8 cellular contexts compared by ENCODE assay signal in the genomic region with DNA sequence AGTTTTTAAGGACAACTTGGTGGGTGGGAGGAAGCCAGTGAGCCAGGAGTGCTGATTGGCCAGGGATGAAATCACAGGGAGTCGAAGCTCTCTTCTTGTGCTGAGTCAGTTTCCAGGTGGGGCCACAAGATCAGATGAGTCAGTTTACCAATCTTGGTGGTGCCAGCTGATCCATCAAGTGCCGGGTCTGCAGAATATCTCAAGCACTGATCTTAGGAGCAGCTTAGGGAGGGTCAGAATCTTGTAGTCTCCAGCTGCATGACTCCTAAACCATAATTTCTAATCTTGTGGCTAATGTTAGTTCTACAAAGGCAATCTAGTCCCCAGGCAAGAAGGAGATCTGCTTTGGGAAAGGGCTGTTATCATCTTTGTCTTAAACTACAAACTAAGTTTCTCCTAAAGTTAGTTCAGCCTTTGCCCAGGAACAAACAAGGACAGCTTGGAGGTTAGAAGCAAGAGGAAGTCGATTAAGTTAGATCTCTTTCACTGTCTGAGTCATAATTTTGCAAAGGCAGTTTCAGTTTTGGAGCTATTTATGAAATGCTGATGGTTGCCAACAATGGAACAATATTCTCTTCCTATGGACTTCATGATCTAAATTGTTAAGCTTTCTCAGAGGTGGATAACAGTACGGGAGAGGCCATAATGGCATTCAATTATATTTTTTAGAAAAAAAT. TPM values are rescaled to one million over a fixed set of nuclear protein-coding genes. Genes with fewer than 3 reads are reported as not detected.
A peak's percentile ranks its signal among the peaks of the same experiment; 100 is the strongest.
DNase-seq lines count a peak whose midpoint lies in the region; ATAC-seq and TF ChIP-seq lines count a peak whose summit lies in the region.
"Not testable (repeated sequence)": the region's sequence is repeated elsewhere in the genome, so short reads cannot be mapped to it uniquely, and the experiment has no call there.

No MANE protein-coding gene starts in this region.

- peak; percentile 69 for ATAC-seq in GM21515 (IDR thresholded peaks at IDR 0.05; ENCODE audit: unreplicated experiment)
- peak; percentile 89 for ATAC-seq in HG03135 (IDR thresholded peaks at IDR 0.05; ENCODE audit: unreplicated experiment)
- peak; percentile 86 for ATAC-seq in activated CD8-positive, alpha-beta T cell treated with anti-CD3 and anti-CD28 coated beads for 36 hours
- ATAC-seq in effector memory CD8-positive, alpha-beta T cell (replicated peaks) = peak; percentile 32
- ATAC-seq in stimulated activated effector memory CD8-positive, alpha-beta T cell treated with anti-CD3 and anti-CD28 coated beads, Interleukin-12 subunit alpha, Interleukin-12 subunit beta, amount 100 ng/mL, for 72 hours = peak; percentile 89

- H3K36me3 Mint-ChIP-seq in activated CD8-positive, alpha-beta T cell treated with anti-CD3 and anti-CD28 coated beads for 36 hours (ENCODE audit: low read depth); effector memory CD8-positive, alpha-beta T cell (ENCODE audit: insufficient read depth); mesothelial cell of epicardium; stimulated activated effector memory CD8-positive, alpha-beta T cell treated with anti-CD3 and anti-CD28 coated beads, Interleukin-12 subunit alpha, Interleukin-12 subunit beta, amount 100 ng/mL, for 72 hours: not testable (repeated sequence)

- H3K9me3 Mint-ChIP-seq in activated CD8-positive, alpha-beta T cell treated with anti-CD3 and anti-CD28 coated beads for 36 hours; effector memory CD8-positive, alpha-beta T cell; mesothelial cell of epicardium; stimulated activated effector memory CD8-positive, alpha-beta T cell treated with anti-CD3 and anti-CD28 coated beads, Interleukin-12 subunit alpha, Interleukin-12 subunit beta, amount 100 ng/mL, for 72 hours: not testable (repeated sequence)

- peaks cover 17% of the 10 kb centered on the region for H3K4me1 Mint-ChIP-seq in activated CD8-positive, alpha-beta T cell treated with anti-CD3 and anti-CD28 coated beads for 36 hours (ENCODE audit: low read depth)
- peaks cover 8 to 13% of the 10 kb centered on the region in 2 donors for H3K4me1 Mint-ChIP-seq in effector memory CD8-positive, alpha-beta T cell (ENCODE audit: low read depth in 2 of 2)
- peaks cover 18% of the 10 kb centered on the region for H3K4me1 Mint-ChIP-seq in mesothelial cell of epicardium
- peaks cover 14% of the 10 kb centered on the region for H3K4me1 Mint-ChIP-seq in stimulated activated effector memory CD8-positive, alpha-beta T cell treated with anti-CD3 and anti-CD28 coated beads, Interleukin-12 subunit alpha, Interleukin-12 subunit beta, amount 100 ng/mL, for 72 hours

- not testable (repeated sequence) for TF ChIP-seq CTCF in GM12865 (IDR thresholded peaks at IDR 0.05; ENCODE audit: insufficient read depth, low read depth, low read length, missing control alignments); activated CD8-positive, alpha-beta T cell treated with anti-CD3 and anti-CD28 coated beads for 36 hours (IDR thresholded peaks at IDR 0.05); mesothelial cell of epicardium (IDR thresholded peaks at IDR 0.05; ENCODE audit: unreplicated experiment)

- peak overlapping the region; percentile 45 for H3K4me3 Mint-ChIP-seq in activated CD8-positive, alpha-beta T cell treated with anti-CD3 and anti-CD28 coated beads for 36 hours
- peak overlapping the region; percentile 59 to 62 for H3K4me3 Mint-ChIP-seq in effector memory CD8-positive, alpha-beta T cell
- H3K4me3 Mint-ChIP-seq in mesothelial cell of epicardium = not testable (repeated sequence)
- H3K4me3 Mint-ChIP-seq in stimulated activated effector memory CD8-positive, alpha-beta T cell treated with anti-CD3 and anti-CD28 coated beads, Interleukin-12 subunit alpha, Interleukin-12 subunit beta, amount 100 ng/mL, for 72 hours = peak overlapping the region; percentile 54

- POLR2A ChIA-PET in activated CD8-positive, alpha-beta T cell treated with anti-CD3 and anti-CD28 coated beads for 36 hours (lab: Charles Lee) = interaction anchor here (0.5 to 1.4 kb wide), 2 partner anchors 319 to 358 kb away, joined by 3 read pairs; no protein-coding TSS in a partner anchor

- CTCF ChIA-PET in activated CD8-positive, alpha-beta T cell treated with anti-CD3 and anti-CD28 coated beads for 36 hours (lab: Charles Lee) = interaction anchor here (1.6 to 5.2 kb wide), 5 partner anchors 11 to 501 kb away, joined by 4 to 41 read pairs (median 5); no protein-coding TSS in a partner anchor

- DNase-seq in GM12865 (ENCODE audit: low read depth) (peak; percentile 53), NOMO-1 (lab: John Stamatoyannopoulos, UW; ENCODE audit: unreplicated experiment in 2 of 2) (peak; percentile 32 to 60)
- peak; percentile 68 for DNase-seq in activated CD8-positive, alpha-beta T cell treated with anti-CD3 and anti-CD28 coated beads for 36 hours
- not testable (repeated sequence) for DNase-seq in effector memory CD8-positive, alpha-beta T cell; mesothelial cell of epicardium (ENCODE audit: low spot score in 2 of 2, unreplicated experiment in 2 of 2)
- peak in 1 of 2 donors; percentile 59 for DNase-seq in stimulated activated effector memory CD8-positive, alpha-beta T cell treated with anti-CD3 and anti-CD28 coated beads, Interleukin-12 subunit alpha, Interleukin-12 subunit beta, amount 100 ng/mL, for 72 hours (ENCODE audit: low spot score in 2 of 2)

- H3K27me3 Mint-ChIP-seq in activated CD8-positive, alpha-beta T cell treated with anti-CD3 and anti-CD28 coated beads for 36 hours; mesothelial cell of epicardium (ENCODE audit: low read depth): not testable (repeated sequence)
- H3K27me3 Mint-ChIP-seq in effector memory CD8-positive, alpha-beta T cell = peaks cover 6 to 13% of the 10 kb centered on the region in 2 donors

- not testable (repeated sequence) for H3K4me3 ChIP-seq in GM12865 (ENCODE audit: low read depth, low read length)

- intact Hi-C loops in activated CD8-positive, alpha-beta T cell treated with anti-CD3 and anti-CD28 coated beads for 36 hours (cut with micrococcal nuclease) = not testable (repeated sequence)

- H3K27ac Mint-ChIP-seq in activated CD8-positive, alpha-beta T cell treated with anti-CD3 and anti-CD28 coated beads for 36 hours = peak overlapping the region; percentile 80
- H3K27ac Mint-ChIP-seq in effector memory CD8-positive, alpha-beta T cell = peak overlapping the region; percentile 47 to 84
- peak overlapping the region; percentile 32 for H3K27ac Mint-ChIP-seq in mesothelial cell of epicardium
- peak overlapping the region; percentile 89 for H3K27ac Mint-ChIP-seq in stimulated activated effector memory CD8-positive, alpha-beta T cell treated with anti-CD3 and anti-CD28 coated beads, Interleukin-12 subunit alpha, Interleukin-12 subunit beta, amount 100 ng/mL, for 72 hours

RNA-seq across cellular contexts. Expression of gene C7orf33, which starts 26.2 kb away (rescaled TPM):
- total RNA-seq in activated CD8-positive, alpha-beta T cell treated with anti-CD3 and anti-CD28 coated beads for 36 hours = not detected
- not detected in 3 replicates for total RNA-seq in mesothelial cell of epicardium

Comparison
In these comparisons a context has a peak if more than half of its experiments do, and no peak if none do; other contexts are left out.
1. ATAC-seq: peak in every context shown above with its lines; median percentile 89 in HG03135; 89 in stimulated activated effector memory CD8-positive, alpha-beta T cell treated with anti-CD3 and anti-CD28 coated beads, Interleukin-12 subunit alpha, Interleukin-12 subunit beta, amount 100 ng/mL, for 72 hours; 86 in activated CD8-positive, alpha-beta T cell treated with anti-CD3 and anti-CD28 coated beads for 36 hours; 69 in GM21515; 32 in effector memory CD8-positive, alpha-beta T cell.
2. H3K27ac Mint-ChIP-seq: peak in every context shown above with its lines; median percentile 89 in stimulated activated effector memory CD8-positive, alpha-beta T cell treated with anti-CD3 and anti-CD28 coated beads, Interleukin-12 subunit alpha, Interleukin-12 subunit beta, amount 100 ng/mL, for 72 hours; 80 in activated CD8-positive, alpha-beta T cell treated with anti-CD3 and anti-CD28 coated beads for 36 hours; 66 in effector memory CD8-positive, alpha-beta T cell; 32 in mesothelial cell of epicardium.